ENCODE assay signal across 21 cellular contexts in genomic region chr2:219506802-219507554, GRCh38. TPM values are rescaled to one million over a fixed set of nuclear protein-coding genes. Genes with fewer than 3 reads are reported as not detected.
DNase-seq lines count a peak whose midpoint lies in the region; TF ChIP-seq lines count a peak whose summit lies in the region.
"Had no signal": no experiment of that assay in that cellular context is flagged by ENCODE, and none has a peak within 500 bp of the region (broad histone marks: within the 10 kb centered on the region; RNA-seq: fewer than 3 reads in every experiment).

No MANE protein-coding gene starts in this region.

- H3K27me3 ChIP-seq in right atrium auricular region (no peaks in the 10 kb centered on the region), left ventricle myocardium inferior (ENCODE audit: low read depth) (peaks cover 28% of the 10 kb centered on the region), iPS DF 6.9 (ENCODE audit: control insufficient read depth, insufficient read depth, low read length) (no peaks in the 10 kb centered on the region; the same call in 1 of the 2 replicates), sigmoid colon (peaks cover 5 to 26% (median 6%) of the 10 kb centered on the region in 3 donors), PC-9 (ENCODE audit: insufficient read depth, low read depth) (peaks cover 17% of the 10 kb centered on the region)

- no TSS peak for BruUV-seq in PC-9 (replicated peaks; lab: Mats Ljungman, UMichigan)

- no peak for TF ChIP-seq POLR2A in sigmoid colon (IDR thresholded peaks at IDR 0.05)

- POLR2A ChIA-PET in PC-9 (lab: Charles Lee; ENCODE audit: unreplicated experiment): no interaction called here

- peak overlapping the region; percentile 43 for H3K9ac ChIP-seq in SK-N-MC (ENCODE audit: insufficient read length)

- H3K4me3 ChIP-seq in right atrium auricular region: no peak overlapping the region
- H3K4me3 ChIP-seq in left ventricle myocardium inferior: no peak overlapping the region
- H3K4me3 ChIP-seq in SK-N-MC: peak overlapping the region; percentile 62
- no peak overlapping the region for H3K4me3 ChIP-seq in iPS DF 6.9 (ENCODE audit: low read length)
- no peak overlapping the region for H3K4me3 ChIP-seq in sigmoid colon
- H3K4me3 ChIP-seq in PC-9: no peak overlapping the region
- H3K4me3 ChIP-seq: BLaER1 treated with 17β-estradiol and CSF1 and Interleukin-3, amounts not matched to agents 10 nM and 100 nM; thoracic aorta had no signal

- DNase-seq in right atrium auricular region (ENCODE audit: low spot score) (no peak), left ventricle myocardium inferior (no peak), SK-N-MC (ENCODE audit: low read depth, low spot score) (peak; percentile 45), iPS DF 6.9 (ENCODE audit: low read depth, low spot score) (no peak), sigmoid colon (no peak), PC-9 (no peak), GM20000 (ENCODE audit: low spot score) (no peak)
- DNase-seq in activated CD4-positive, alpha-beta T cell treated with anti-CD3 and anti-CD28 coated beads, Interleukin-2, amount 50 U/mL, for 48 hours: no peak
- DNase-seq: 8988T; activated CD4-positive, CD25-positive, alpha-beta regulatory T cell; activated CD8-positive, alpha-beta T cell treated with anti-CD3 and anti-CD28 coated beads, Interleukin-2, amount 10 ng/mL, durations not matched to agents 7 days and 5 days; activated naive CD8-positive, alpha-beta T cell treated with anti-CD3 and anti-CD28 coated beads, Interleukin-2, amount 10 ng/mL, durations not matched to agents 7 days and 5 days; effector CD4-positive, alpha-beta T cell; islet precursor cell; natural killer cell; NCI-H1930; NCI-H510A treated with DMSO at 0.1 percent for 48 hours; SHP77; T-helper 17 cell had no signal

- H3K27ac ChIP-seq in right atrium auricular region (peak overlapping the region; percentile 2 to 35), left ventricle myocardium inferior (replicated peaks) (no peak overlapping the region), SK-N-MC (peak overlapping the region; percentile 92), iPS DF 6.9 (ENCODE audit: low read length) (peak overlapping the region; percentile 7), sigmoid colon (no peak overlapping the region), PC-9 (no peak overlapping the region)
- H3K27ac ChIP-seq: BLaER1 treated with 17β-estradiol and CSF1 and Interleukin-3, amounts not matched to agents 10 nM and 100 nM; thoracic aorta had no signal

- no peak for TF ChIP-seq EP300 in sigmoid colon (IDR thresholded peaks at IDR 0.05)

- H3K4me1 ChIP-seq in right atrium auricular region (peaks cover 0 to 50% of the 10 kb centered on the region in 2 donors), left ventricle myocardium inferior (peaks cover 38% of the 10 kb centered on the region), iPS DF 6.9 (ENCODE audit: control insufficient read depth, insufficient read depth, low read length) (peaks cover 28% of the 10 kb centered on the region), sigmoid colon (peaks cover 0 to 24% (median 19%) of the 10 kb centered on the region in 4 donors), PC-9 (replicated peaks; ENCODE audit: insufficient read depth) (no peaks in the 10 kb centered on the region)

- H2AFZ ChIP-seq in PC-9: no peak overlapping the region

- no CpG with 5 or more reads among the region's 18 CpGs for WGBS in iPS DF 6.9 (ENCODE audit: insufficient coverage, insufficient read length)
- 86% methylated on average over 18 of the region's 18 CpGs for WGBS in sigmoid colon, 2 donors

- TF ChIP-seq CTCF in right atrium auricular region (IDR thresholded peaks at IDR 0.05) (no peak), left ventricle myocardium inferior (IDR thresholded peaks at IDR 0.05; ENCODE audit: borderline replicate concordance) (no peak), sigmoid colon (IDR thresholded peaks at IDR 0.05) (no peak), PC-9 (conservative IDR thresholded peaks at IDR 0.05) (no peak), GM20000 (IDR thresholded peaks at IDR 0.05; ENCODE audit: extremely low read depth, missing control alignments) (no peak)

- no peaks in the 10 kb centered on the region for H3K9me2 ChIP-seq in PC-9 (ENCODE audit: insufficient read depth)

- H3K4me2 ChIP-seq in PC-9: no peak overlapping the region

- no peaks in the 10 kb centered on the region for H4K20me1 ChIP-seq in PC-9 (ENCODE audit: insufficient read depth)

- CTCF ChIA-PET in PC-9 (lab: Charles Lee): interaction anchor here (0.6 to 1.0 kb wide), 2 partner anchors 10 to 15 kb away, joined by 5 read pairs; no protein-coding TSS in a partner anchor

- no peaks in the 10 kb centered on the region for H3F3A ChIP-seq in PC-9 (ENCODE audit: insufficient read depth, low read depth)

- H3K36me3 ChIP-seq in right atrium auricular region (peaks cover 33% of the 10 kb centered on the region), left ventricle myocardium inferior (peaks cover 47% of the 10 kb centered on the region), SK-N-MC (ENCODE audit: insufficient read depth, low read length) (no peaks in the 10 kb centered on the region), iPS DF 6.9 (ENCODE audit: control insufficient read depth, insufficient read depth, low read length) (peaks cover 10% of the 10 kb centered on the region), sigmoid colon (peaks cover 8 to 44% (median 26%) of the 10 kb centered on the region in 4 donors), PC-9 (ENCODE audit: low read depth) (no peaks in the 10 kb centered on the region)

- intact Hi-C loops in left ventricle myocardium inferior (cut with micrococcal nuclease): no loop called here
- intact Hi-C loops in sigmoid colon (cut with DNase I): no loop called here
- intact Hi-C loops in PC-9 (cut with micrococcal nuclease; ENCODE audit: unreplicated experiment): no loop called here

- H3K9me3 ChIP-seq in right atrium auricular region (no peaks in the 10 kb centered on the region), left ventricle myocardium inferior (replicated peaks) (no peaks in the 10 kb centered on the region), SK-N-MC (ENCODE audit: low read depth, low read length) (no peaks in the 10 kb centered on the region), iPS DF 6.9 (ENCODE audit: control insufficient read depth, insufficient read depth, low read length) (no peaks in the 10 kb centered on the region), sigmoid colon (no peaks in the 10 kb centered on the region), PC-9 (ENCODE audit: insufficient read depth, low read depth) (no peaks in the 10 kb centered on the region)
- H3K9me3 ChIP-seq: BLaER1 treated with 17β-estradiol and CSF1 and Interleukin-3, amounts not matched to agents 10 nM and 100 nM; thoracic aorta had no signal

- no peaks in the 10 kb centered on the region for H3K79me2 ChIP-seq in PC-9 (ENCODE audit: low read depth)

RNA-seq across cellular contexts. Expression of gene ASIC4, which starts 7.3 kb away (rescaled TPM):
- total RNA-seq in right atrium auricular region (not detected), left ventricle myocardium inferior (not detected), sigmoid colon (under 1 TPM in 1 of 4 donors, not detected in 3; under 0.01 TPM), PC-9 (2021) (0.22 and 0.30 TPM in 2 replicates)
- under 1 TPM in 1 of 3 donors, not detected in 2; 0.07 TPM for polyA plus RNA-seq in sigmoid colon
- total RNA-seq: activated CD8-positive, alpha-beta T cell treated with anti-CD3 and anti-CD28 coated beads, Interleukin-2, amount 10 ng/mL, durations not matched to agents 7 days and 5 days had no signal

RNA-seq across cellular contexts. Expression of gene GMPPA, which starts 8.3 kb away (rescaled TPM):
- total RNA-seq in right atrium auricular region (10 to 100 TPM; 21.6 to 23.3 TPM), left ventricle myocardium inferior (22.0 TPM), sigmoid colon (10 to 100 TPM; 13.9 to 24.7 (median 21.3) TPM), PC-9 (2021) (44.7 and 57.2 TPM in 2 replicates)
- 10 to 100 TPM; 42.6 to 52.8 (median 44.2) TPM for polyA plus RNA-seq in sigmoid colon

RNA-seq across cellular contexts. Expression of gene CHPF, which starts 36.6 kb away (rescaled TPM):
- total RNA-seq in right atrium auricular region (100 to 1,000 TPM; 206 to 228 TPM), left ventricle myocardium inferior (104 TPM), sigmoid colon (10 to 100 TPM; 12.5 to 39.1 (median 23.5) TPM), PC-9 (2021) (78.2 and 89.7 TPM in 2 replicates)
- 10 to 100 TPM in 1 of 3 donors, 1 to 10 TPM in 2; 5.5 to 37.3 (median 6.6) TPM for polyA plus RNA-seq in sigmoid colon

RNA-seq across cellular contexts. Expression of gene TMEM198, which starts 36.9 kb away (rescaled TPM):
- 1 to 10 TPM; 1.8 to 4.3 TPM for total RNA-seq in right atrium auricular region
- total RNA-seq in left ventricle myocardium inferior: 2.5 TPM
- 1 to 10 TPM in 3 of 4 donors, under 1 TPM in 1; 0.71 to 3.0 (median 1.6) TPM for total RNA-seq in sigmoid colon
- 1 to 10 TPM in 2 of 3 donors, not detected in 1; 1.2 to 3.9 TPM for polyA plus RNA-seq in sigmoid colon
- 3.6 and 5.8 TPM in 2 replicates for total RNA-seq in PC-9 (2021)

Comparison
In these comparisons a context has a peak if more than half of its experiments do, and no peak if none do; other contexts are left out.
1. H3K27ac ChIP-seq: peak in right atrium auricular region (2 of 2), SK-N-MC (single experiment) and iPS DF 6.9 (single experiment); none in left ventricle myocardium inferior (single experiment), sigmoid colon (0 of 4) and PC-9 (single experiment).